ENCODE assay signal across 1 cellular context in genomic region chr2:32164254-32164653, GRCh38.
TF ChIP-seq lines count a peak whose summit lies in the region.

No MANE protein-coding gene starts in this region.

TF ChIP-seq in GM12878, 131 proteins besides CTCF, POLR2A, EP300 and RAD21:
- TF ChIP-seq MLLT1 (IDR thresholded peaks at IDR 0.05) = peak; percentile 67; the same call in 1 of the 2 replicates
- 0 out of 2 replicates have a peak, but pooled peaks have one; percentile 5 for TF ChIP-seq MTA3 (IDR thresholded peaks at IDR 0.05; ENCODE audit: borderline replicate concordance, low read length)
